22 cellular contexts compared by ENCODE assay signal in genomic region chr7:43559171-43559938, GRCh38.
"Had no signal": no experiment of that assay in that cellular context is flagged by ENCODE, and none has a peak within 500 bp of the region (broad histone marks: within the 10 kb centered on the region; RNA-seq: fewer than 3 reads in every experiment).

No MANE protein-coding gene starts in this region.

- ATAC-seq: activated CD8-positive, alpha-beta T cell treated with anti-CD3 and anti-CD28 coated beads for 36 hours; activated naive CD8-positive, alpha-beta T cell treated with anti-CD3 and anti-CD28 coated beads, Interleukin-2, amount 50 U/mL, for 24 hours; gastroesophageal sphincter; naive thymus-derived CD4-positive, alpha-beta T cell; pancreas; sciatic nerve; stimulated activated naive CD8-positive, alpha-beta T cell treated with anti-CD3 and anti-CD28 coated beads, Interleukin-15, Interleukin-2, amounts not matched to agents 100 U/mL and 50 U/mL, for 24 hours had no signal

- DNase-seq: activated CD4-positive, alpha-beta T cell treated with anti-CD3 and anti-CD28 coated beads, Interleukin-2, amount 50 U/mL, for 1 hour; activated CD4-positive, CD25-positive, alpha-beta regulatory T cell treated with anti-CD3 and anti-CD28 coated beads, Interleukin-2, amount 50 U/mL, for 72 hours; activated CD8-positive, alpha-beta T cell treated with anti-CD3 and anti-CD28 coated beads for 36 hours; activated naive CD8-positive, alpha-beta T cell treated with anti-CD3 and anti-CD28 coated beads, Interleukin-2, amount 50 U/mL, for 24 hours; activated T-cell treated with anti-CD3 and anti-CD28 coated beads, Interleukin-2, amount 50 U/mL, for 48 hours; amygdala; dermis blood vessel endothelial cell; effector CD4-positive, alpha-beta T cell; head of caudate nucleus; hypothalamus; immature natural killer cell; naive thymus-derived CD4-positive, alpha-beta T cell; pancreas; retina; stimulated activated CD4-positive, alpha-beta T cell treated with anti-CD3 and anti-CD28 coated beads, Interleukin-12 subunit alpha, Interleukin-12 subunit beta, amount 100 ng/mL, for 4 hours; stimulated activated CD4-positive, alpha-beta T cell treated with anti-CD3 and anti-CD28 coated beads, Interleukin-4, amount 100 ng/mL, for 1 hour; stimulated activated naive CD8-positive, alpha-beta T cell treated with anti-CD3 and anti-CD28 coated beads, Interleukin-15, Interleukin-2, amounts not matched to agents 100 U/mL and 50 U/mL, for 24 hours; T1000; testis; transverse colon had no signal
